ENCODE assay signal across 13 cellular contexts in the genomic region with DNA sequence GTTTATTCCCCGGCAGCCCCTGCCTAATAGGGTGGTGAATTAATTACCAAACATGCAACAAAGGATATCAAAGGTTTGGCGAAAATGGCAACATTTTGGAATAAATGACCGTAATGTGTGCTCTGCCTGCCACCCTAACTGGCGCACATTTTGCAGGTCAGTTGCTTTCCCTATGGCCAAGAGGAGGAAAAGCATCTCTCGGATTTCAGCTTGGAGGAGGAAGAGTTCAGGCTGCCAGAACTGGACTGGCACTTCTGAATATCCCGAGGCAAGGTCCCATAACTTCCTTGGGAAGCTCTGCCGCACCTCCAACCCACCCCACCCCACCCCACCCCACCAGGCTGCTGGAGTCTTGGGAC. TPM values are rescaled to one million over a fixed set of nuclear protein-coding genes. Genes with fewer than 3 reads are reported as not detected.
DNase-seq lines count a peak whose midpoint lies in the region; ATAC-seq and TF ChIP-seq lines count a peak whose summit lies in the region.
"Had no signal": no experiment of that assay in that cellular context is flagged by ENCODE, and none has a peak within 500 bp of the region (broad histone marks: within the 10 kb centered on the region; RNA-seq: fewer than 3 reads in every experiment).

No MANE protein-coding gene starts in this region.

- H3K9me3 ChIP-seq in esophagus muscularis mucosa (peaks cover 0 to 7% (median 3%) of the 10 kb centered on the region in 4 donors), transverse colon (no peaks in the 10 kb centered on the region)

- DNase-seq in activated naive CD4-positive, alpha-beta T cell treated with anti-CD3 and anti-CD28 coated beads for 36 hours = no peak
- DNase-seq in activated naive CD4-positive, alpha-beta T cell treated with anti-CD3 and anti-CD28 coated beads, Interleukin-2, amount 50 U/mL, for 16 hours = no peak
- DNase-seq in esophagus muscularis mucosa (ENCODE audit: extremely low spot score) (no peak), nephron progenitor cell (no peak), transverse colon (no peak), WTC11 (ENCODE audit: low spot score) (no peak), NCI-H2196 (lab: John Stamatoyannopoulos, UW; ENCODE audit: unreplicated experiment) (no peak)
- DNase-seq: activated T-cell treated with anti-CD3 and anti-CD28 coated beads for 4 hours, DMS79 had no signal

- H3K27me3 Mint-ChIP-seq in activated naive CD4-positive, alpha-beta T cell treated with anti-CD3 and anti-CD28 coated beads for 36 hours (ENCODE audit: low read depth) = peaks cover 33% of the 10 kb centered on the region
- H3K27me3 Mint-ChIP-seq in nephron progenitor cell (ENCODE audit: low read depth, poor library complexity) = no peaks in the 10 kb centered on the region
- peaks cover 6% of the 10 kb centered on the region for H3K27me3 Mint-ChIP-seq in WTC11 (ENCODE audit: low read depth)

- POLR2A ChIA-PET in WTC11 (lab: Charles Lee) = no interaction called here

- intact Hi-C loops in activated naive CD4-positive, alpha-beta T cell treated with anti-CD3 and anti-CD28 coated beads for 36 hours (cut with micrococcal nuclease) = loop anchor here (1.0 to 10.0 kb wide), 4 partner anchors 96 to 459 kb away; partner anchors contain the start of gene DSG2
- intact Hi-C loops in esophagus muscularis mucosa (cut with DNase I) (loop anchor here (2.0 to 5.0 kb wide), 2 partner anchors 36 to 167 kb away; no protein-coding TSS in a partner anchor), transverse colon (cut with DNase I; ENCODE audit: low total_unique reads) (no loop called here)

- H3K4me3 ChIP-seq in esophagus muscularis mucosa (peak overlapping the region; percentile 56 to 70 (median 68)), transverse colon (peak overlapping the region in 3 of 4 donors; percentile 45 to 57 (median 45))

- H3K36me3 ChIP-seq in esophagus muscularis mucosa = no peaks in the 10 kb centered on the region
- H3K36me3 ChIP-seq in transverse colon = no peaks in the 10 kb centered on the region

- no peak overlapping the region for H3K27ac Mint-ChIP-seq in activated naive CD4-positive, alpha-beta T cell treated with anti-CD3 and anti-CD28 coated beads for 36 hours
- peak overlapping the region; percentile 29 for H3K27ac Mint-ChIP-seq in nephron progenitor cell
- no peak overlapping the region for H3K27ac Mint-ChIP-seq in WTC11
- H3K27ac Mint-ChIP-seq: stimulated activated memory B cell treated with anti-CD40 and anti-IgM and Interleukin-4, amounts not matched to agents 10 μg/mL and 1 μg/mL and 100 μg/mL, for 72 hours had no signal

- CTCF ChIA-PET in activated naive CD4-positive, alpha-beta T cell treated with anti-CD3 and anti-CD28 coated beads for 36 hours (lab: Charles Lee) = interaction anchor here (1.0 to 5.0 kb wide), 8 partner anchors 11 to 198 kb away, joined by 3 to 138 read pairs (median 6); no protein-coding TSS in a partner anchor
- CTCF ChIA-PET in WTC11 (lab: Charles Lee) = interaction anchor here (1.2 to 5.0 kb wide), 9 partner anchors 7 to 253 kb away, joined by 3 to 35 read pairs (median 7); partner anchors contain the start of gene TRAPPC8

- TF ChIP-seq POLR2A in esophagus muscularis mucosa (IDR thresholded peaks at IDR 0.05; ENCODE audit: low read depth) = no peak
- TF ChIP-seq POLR2A in transverse colon (IDR thresholded peaks at IDR 0.05) = no peak

- TF ChIP-seq CTCF in esophagus muscularis mucosa (IDR thresholded peaks at IDR 0.05) (no peak), nephron progenitor cell (IDR thresholded peaks at IDR 0.05) (no peak), transverse colon (IDR thresholded peaks at IDR 0.05) (no peak), WTC11 (IDR thresholded peaks at IDR 0.05) (no peak)

- TF ChIP-seq EP300 in esophagus muscularis mucosa (IDR thresholded peaks at IDR 0.05) (no peak), transverse colon (IDR thresholded peaks at IDR 0.05; ENCODE audit: low read depth) (no peak)

- H3K4me3 Mint-ChIP-seq in activated naive CD4-positive, alpha-beta T cell treated with anti-CD3 and anti-CD28 coated beads for 36 hours = peak overlapping the region; percentile 37
- H3K4me3 Mint-ChIP-seq in nephron progenitor cell (no peak overlapping the region), WTC11 (no peak overlapping the region)

- 54% methylated on average over 6 of the region's 7 CpGs for WGBS in esophagus muscularis mucosa
- 52% methylated on average over 7 of the region's 7 CpGs; no CpG with 5 or more reads in 1 of the 2 donors for WGBS in transverse colon (ENCODE audit: low coverage in 1 of 2), 2 donors

- peaks cover 8% of the 10 kb centered on the region for H3K9me3 Mint-ChIP-seq in activated naive CD4-positive, alpha-beta T cell treated with anti-CD3 and anti-CD28 coated beads for 36 hours
- H3K9me3 Mint-ChIP-seq in nephron progenitor cell (peaks cover 16% of the 10 kb centered on the region), WTC11 (peaks cover 20% of the 10 kb centered on the region)

- H3K27ac ChIP-seq in esophagus muscularis mucosa (replicated peaks in 1 of 4) = peak overlapping the region; percentile 53 to 67 (median 56)
- H3K27ac ChIP-seq in transverse colon = peak overlapping the region in 2 of 4 donors; percentile 13 to 62

- peaks cover 7% of the 10 kb centered on the region for H3K4me1 Mint-ChIP-seq in activated naive CD4-positive, alpha-beta T cell treated with anti-CD3 and anti-CD28 coated beads for 36 hours (ENCODE audit: low read depth)
- peaks cover 10% of the 10 kb centered on the region for H3K4me1 Mint-ChIP-seq in nephron progenitor cell
- H3K4me1 Mint-ChIP-seq in WTC11 = peaks cover 9% of the 10 kb centered on the region
- H3K4me1 Mint-ChIP-seq: central memory CD8-positive, alpha-beta T cell had no signal

- H3K4me1 ChIP-seq in esophagus muscularis mucosa (peaks cover 4 to 22% (median 19%) of the 10 kb centered on the region in 4 donors), transverse colon (peaks cover 0 to 9% (median 4%) of the 10 kb centered on the region in 4 donors)

- H3K36me3 Mint-ChIP-seq in activated naive CD4-positive, alpha-beta T cell treated with anti-CD3 and anti-CD28 coated beads for 36 hours (ENCODE audit: low read depth) = no peaks in the 10 kb centered on the region
- no peaks in the 10 kb centered on the region for H3K36me3 Mint-ChIP-seq in nephron progenitor cell (ENCODE audit: low read depth)
- H3K36me3 Mint-ChIP-seq in WTC11 = peaks cover 16% of the 10 kb centered on the region
- H3K36me3 Mint-ChIP-seq: stimulated activated memory B cell treated with anti-CD40 and anti-IgM and Interleukin-4, amounts not matched to agents 10 μg/mL and 1 μg/mL and 100 μg/mL, for 72 hours had no signal

- H3K27me3 ChIP-seq in esophagus muscularis mucosa (no peaks in the 10 kb centered on the region), transverse colon (peaks cover 4% of the 10 kb centered on the region)

- ATAC-seq in WTC11 = no peak
- ATAC-seq in activated CD4-positive, CD25-positive, alpha-beta regulatory T cell treated with anti-CD3 and anti-CD28 coated beads, Interleukin-2, amount 50 U/mL, for 24 hours = no peak
- ATAC-seq: stimulated activated memory B cell treated with anti-CD40 and anti-IgM and Interleukin-4, amounts not matched to agents 10 μg/mL and 1 μg/mL and 100 μg/mL, for 72 hours had no signal

- in situ Hi-C loops in transverse colon (cut with MboI; ENCODE audit: low pct_ligation_motif_present in 1 of 4, low pct_unique_long_range_greater_than_20kb in 1 of 4, low sequenced_read_pairs in 3 of 4) = loop anchor here (10.0 to 25.0 kb wide), 3 partner anchors 161 to 414 kb away; no protein-coding TSS in a partner anchor

TF ChIP-seq in WTC11, 78 proteins besides CTCF, POLR2A, EP300 and RAD21:
- TF ChIP-seq, protein P1, sequence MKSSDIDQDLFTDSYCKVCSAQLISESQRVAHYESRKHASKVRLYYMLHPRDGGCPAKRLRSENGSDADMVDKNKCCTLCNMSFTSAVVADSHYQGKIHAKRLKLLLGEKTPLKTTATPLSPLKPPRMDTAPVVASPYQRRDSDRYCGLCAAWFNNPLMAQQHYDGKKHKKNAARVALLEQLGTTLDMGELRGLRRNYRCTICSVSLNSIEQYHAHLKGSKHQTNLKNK (CRISPR knock-in tag; IDR thresholded peaks at IDR 0.05) = no peak
- no peak for TF ChIP-seq MXD4 (CRISPR knock-in tag; IDR thresholded peaks at IDR 0.05; ENCODE audit: borderline replicate concordance)

RNA-seq across cellular contexts. Expression of gene SLC25A52, which starts 37.1 kb away (rescaled TPM):
- total RNA-seq in activated naive CD4-positive, alpha-beta T cell treated with anti-CD3 and anti-CD28 coated beads for 36 hours = not detected
- total RNA-seq in esophagus muscularis mucosa (under 1 TPM in 1 of 4 donors, not detected in 3; 0.83 TPM), transverse colon (under 1 TPM in 1 of 4 donors, not detected in 3; 0.64 TPM), WTC11 (2021) (not detected in 3 replicates)
- total RNA-seq: A673 had no signal

RNA-seq across cellular contexts. Expression of gene B4GALT6, which starts 39.2 kb away (rescaled TPM):
- total RNA-seq in activated naive CD4-positive, alpha-beta T cell treated with anti-CD3 and anti-CD28 coated beads for 36 hours = 1 to 10 TPM; 2.7 to 3.6 TPM
- total RNA-seq in esophagus muscularis mucosa (10 to 100 TPM in 2 of 4 donors, 1 to 10 TPM in 2; 4.5 to 12.0 (median 8.0) TPM), transverse colon (1 to 10 TPM in 2 of 4 donors, under 1 TPM in 2; 0.40 to 3.0 (median 1.6) TPM), WTC11 (2021) (50.6 to 56.6 TPM (median 50.8 TPM) in 3 replicates)
